Comparison of ENCODE assay signal across 1 cellular context in the genomic region with DNA sequence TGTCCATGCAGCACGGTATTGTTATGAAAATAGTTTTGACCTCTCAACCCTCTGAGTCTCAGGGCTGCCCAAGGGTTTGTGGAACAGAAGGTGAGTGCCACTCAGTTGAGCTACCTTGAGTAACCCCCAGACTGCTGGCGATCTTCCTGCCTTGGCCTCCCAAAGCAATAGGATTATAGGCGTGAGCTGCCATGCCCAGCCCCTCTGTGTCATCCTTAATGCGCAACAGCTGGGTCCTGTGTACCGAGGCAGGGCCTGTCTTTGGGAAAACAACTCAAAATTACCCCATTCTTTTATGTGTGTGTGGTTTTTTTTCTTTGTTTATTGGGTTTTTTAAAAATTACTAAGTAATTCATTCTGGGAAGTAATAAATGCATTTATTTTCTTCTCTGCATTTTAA.
TF ChIP-seq lines count a peak whose summit lies in the region.

No MANE protein-coding gene starts in this region.

TF ChIP-seq in GM23338, 12 proteins besides CTCF, POLR2A, EP300 and RAD21 (continued from another document):
- TF ChIP-seq, protein P1, sequence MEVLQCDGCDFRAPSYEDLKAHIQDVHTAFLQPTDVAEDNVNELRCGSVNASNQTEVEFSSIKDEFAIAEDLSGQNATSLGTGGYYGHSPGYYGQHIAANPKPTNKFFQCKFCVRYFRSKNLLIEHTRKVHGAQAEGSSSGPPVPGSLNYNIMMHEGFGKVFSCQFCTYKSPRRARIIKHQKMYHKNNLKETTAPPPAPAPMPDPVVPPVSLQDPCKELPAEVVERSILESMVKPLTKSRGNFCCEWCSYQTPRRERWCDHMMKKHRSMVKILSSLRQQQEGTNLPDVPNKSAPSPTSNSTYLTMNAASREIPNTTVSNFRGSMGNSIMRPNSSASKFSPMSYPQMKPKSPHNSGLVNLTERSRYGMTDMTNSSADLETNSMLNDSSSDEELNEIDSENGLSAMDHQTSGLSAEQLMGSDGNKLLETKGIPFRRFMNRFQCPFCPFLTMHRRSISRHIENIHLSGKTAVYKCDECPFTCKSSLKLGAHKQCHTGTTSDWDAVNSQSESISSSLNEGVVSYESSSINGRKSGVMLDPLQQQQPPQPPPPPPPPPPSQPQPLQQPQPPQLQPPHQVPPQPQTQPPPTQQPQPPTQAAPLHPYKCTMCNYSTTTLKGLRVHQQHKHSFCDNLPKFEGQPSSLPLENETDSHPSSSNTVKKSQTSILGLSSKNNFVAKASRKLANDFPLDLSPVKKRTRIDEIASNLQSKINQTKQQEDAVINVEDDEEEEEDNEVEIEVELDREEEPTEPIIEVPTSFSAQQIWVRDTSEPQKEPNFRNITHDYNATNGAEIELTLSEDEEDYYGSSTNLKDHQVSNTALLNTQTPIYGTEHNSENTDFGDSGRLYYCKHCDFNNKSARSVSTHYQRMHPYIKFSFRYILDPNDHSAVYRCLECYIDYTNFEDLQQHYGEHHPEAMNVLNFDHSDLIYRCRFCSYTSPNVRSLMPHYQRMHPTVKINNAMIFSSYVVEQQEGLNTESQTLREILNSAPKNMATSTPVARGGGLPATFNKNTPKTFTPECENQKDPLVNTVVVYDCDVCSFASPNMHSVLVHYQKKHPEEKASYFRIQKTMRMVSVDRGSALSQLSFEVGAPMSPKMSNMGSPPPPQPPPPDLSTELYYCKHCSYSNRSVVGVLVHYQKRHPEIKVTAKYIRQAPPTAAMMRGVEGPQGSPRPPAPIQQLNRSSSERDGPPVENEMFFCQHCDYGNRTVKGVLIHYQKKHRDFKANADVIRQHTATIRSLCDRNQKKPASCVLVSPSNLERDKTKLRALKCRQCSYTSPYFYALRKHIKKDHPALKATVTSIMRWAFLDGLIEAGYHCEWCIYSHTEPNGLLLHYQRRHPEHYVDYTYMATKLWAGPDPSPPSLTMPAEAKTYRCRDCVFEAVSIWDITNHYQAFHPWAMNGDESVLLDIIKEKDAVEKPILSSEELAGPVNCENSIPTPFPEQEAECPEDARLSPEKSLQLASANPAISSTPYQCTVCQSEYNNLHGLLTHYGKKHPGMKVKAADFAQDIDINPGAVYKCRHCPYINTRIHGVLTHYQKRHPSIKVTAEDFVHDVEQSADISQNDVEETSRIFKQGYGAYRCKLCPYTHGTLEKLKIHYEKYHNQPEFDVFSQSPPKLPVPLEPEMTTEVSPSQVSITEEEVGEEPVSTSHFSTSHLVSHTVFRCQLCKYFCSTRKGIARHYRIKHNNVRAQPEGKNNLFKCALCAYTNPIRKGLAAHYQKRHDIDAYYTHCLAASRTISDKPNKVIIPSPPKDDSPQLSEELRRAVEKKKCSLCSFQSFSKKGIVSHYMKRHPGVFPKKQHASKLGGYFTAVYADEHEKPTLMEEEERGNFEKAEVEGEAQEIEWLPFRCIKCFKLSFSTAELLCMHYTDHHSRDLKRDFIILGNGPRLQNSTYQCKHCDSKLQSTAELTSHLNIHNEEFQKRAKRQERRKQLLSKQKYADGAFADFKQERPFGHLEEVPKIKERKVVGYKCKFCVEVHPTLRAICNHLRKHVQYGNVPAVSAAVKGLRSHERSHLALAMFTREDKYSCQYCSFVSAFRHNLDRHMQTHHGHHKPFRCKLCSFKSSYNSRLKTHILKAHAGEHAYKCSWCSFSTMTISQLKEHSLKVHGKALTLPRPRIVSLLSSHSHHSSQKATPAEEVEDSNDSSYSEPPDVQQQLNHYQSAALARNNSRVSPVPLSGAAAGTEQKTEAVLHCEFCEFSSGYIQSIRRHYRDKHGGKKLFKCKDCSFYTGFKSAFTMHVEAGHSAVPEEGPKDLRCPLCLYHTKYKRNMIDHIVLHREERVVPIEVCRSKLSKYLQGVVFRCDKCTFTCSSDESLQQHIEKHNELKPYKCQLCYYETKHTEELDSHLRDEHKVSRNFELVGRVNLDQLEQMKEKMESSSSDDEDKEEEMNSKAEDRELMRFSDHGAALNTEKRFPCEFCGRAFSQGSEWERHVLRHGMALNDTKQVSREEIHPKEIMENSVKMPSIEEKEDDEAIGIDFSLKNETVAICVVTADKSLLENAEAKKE (CRISPR knock-in tag; IDR thresholded peaks at IDR 0.05) = no peak
- TF ChIP-seq CREB1 (CRISPR knock-in tag; IDR thresholded peaks at IDR 0.05; ENCODE audit: low read depth) (no peak), ZNF114 (CRISPR knock-in tag; IDR thresholded peaks at IDR 0.05) (no peak), NANOG (IDR thresholded peaks at IDR 0.05; ENCODE audit: borderline replicate concordance) (no peak), STAT1 (IDR thresholded peaks at IDR 0.05; ENCODE audit: unreplicated experiment) (no peak), ZNF331 (CRISPR knock-in tag; IDR thresholded peaks at IDR 0.05; ENCODE audit: low read depth) (no peak), JUNB (IDR thresholded peaks at IDR 0.05; ENCODE audit: unreplicated experiment) (no peak), EZH2 (IDR thresholded peaks at IDR 0.05; ENCODE audit: low read depth, unreplicated experiment) (no peak)
- TF ChIP-seq, protein P2, sequence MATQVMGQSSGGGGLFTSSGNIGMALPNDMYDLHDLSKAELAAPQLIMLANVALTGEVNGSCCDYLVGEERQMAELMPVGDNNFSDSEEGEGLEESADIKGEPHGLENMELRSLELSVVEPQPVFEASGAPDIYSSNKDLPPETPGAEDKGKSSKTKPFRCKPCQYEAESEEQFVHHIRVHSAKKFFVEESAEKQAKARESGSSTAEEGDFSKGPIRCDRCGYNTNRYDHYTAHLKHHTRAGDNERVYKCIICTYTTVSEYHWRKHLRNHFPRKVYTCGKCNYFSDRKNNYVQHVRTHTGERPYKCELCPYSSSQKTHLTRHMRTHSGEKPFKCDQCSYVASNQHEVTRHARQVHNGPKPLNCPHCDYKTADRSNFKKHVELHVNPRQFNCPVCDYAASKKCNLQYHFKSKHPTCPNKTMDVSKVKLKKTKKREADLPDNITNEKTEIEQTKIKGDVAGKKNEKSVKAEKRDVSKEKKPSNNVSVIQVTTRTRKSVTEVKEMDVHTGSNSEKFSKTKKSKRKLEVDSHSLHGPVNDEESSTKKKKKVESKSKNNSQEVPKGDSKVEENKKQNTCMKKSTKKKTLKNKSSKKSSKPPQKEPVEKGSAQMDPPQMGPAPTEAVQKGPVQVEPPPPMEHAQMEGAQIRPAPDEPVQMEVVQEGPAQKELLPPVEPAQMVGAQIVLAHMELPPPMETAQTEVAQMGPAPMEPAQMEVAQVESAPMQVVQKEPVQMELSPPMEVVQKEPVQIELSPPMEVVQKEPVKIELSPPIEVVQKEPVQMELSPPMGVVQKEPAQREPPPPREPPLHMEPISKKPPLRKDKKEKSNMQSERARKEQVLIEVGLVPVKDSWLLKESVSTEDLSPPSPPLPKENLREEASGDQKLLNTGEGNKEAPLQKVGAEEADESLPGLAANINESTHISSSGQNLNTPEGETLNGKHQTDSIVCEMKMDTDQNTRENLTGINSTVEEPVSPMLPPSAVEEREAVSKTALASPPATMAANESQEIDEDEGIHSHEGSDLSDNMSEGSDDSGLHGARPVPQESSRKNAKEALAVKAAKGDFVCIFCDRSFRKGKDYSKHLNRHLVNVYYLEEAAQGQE (IDR thresholded peaks at IDR 0.05; ENCODE audit: unreplicated experiment) = no peak
TF ChIP-seq in GM23338: peak in this region for 0.
